10 cellular contexts compared by ENCODE assay signal in the genomic region with DNA sequence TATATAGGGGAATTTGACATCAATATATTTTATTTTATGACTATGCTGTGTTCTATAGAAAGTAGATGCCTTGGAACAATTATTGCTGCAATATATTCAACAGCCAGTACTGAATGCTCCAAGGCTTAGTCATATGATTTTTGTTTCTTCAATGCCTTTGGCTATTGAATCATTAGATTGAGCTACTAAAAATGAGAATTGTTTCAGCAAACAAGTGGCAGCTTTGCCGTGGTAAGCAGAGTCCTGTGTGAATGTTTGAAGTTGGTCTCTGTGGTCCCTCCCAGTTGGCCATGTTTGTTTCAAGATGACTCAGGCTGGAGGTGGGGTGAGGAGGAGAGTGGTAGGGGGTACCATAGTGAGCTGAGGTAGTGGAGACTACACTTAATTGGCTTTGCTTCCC.
DNase-seq lines count a peak whose midpoint lies in the region; FAIRE-seq and TF ChIP-seq lines count a peak whose summit lies in the region.
"Had no signal": no experiment of that assay in that cellular context is flagged by ENCODE, and none has a peak within 500 bp of the region (broad histone marks: within the 10 kb centered on the region; RNA-seq: fewer than 3 reads in every experiment).

No MANE protein-coding gene starts in this region.

- no peak overlapping the region for H3K4me3 Mint-ChIP-seq in Calu3 (ENCODE audit: low read depth, unreplicated experiment)

- H3K36me3 Mint-ChIP-seq in Calu3 (ENCODE audit: insufficient read depth, unreplicated experiment), result no peaks in the 10 kb centered on the region

- H3K27me3 Mint-ChIP-seq in Calu3 (ENCODE audit: unreplicated experiment), result no peaks in the 10 kb centered on the region

- peaks cover 13% of the 10 kb centered on the region for H3K9me3 ChIP-seq in MG63
- peaks cover 0 to 4% of the 10 kb centered on the region in 2 donors for H3K9me3 ChIP-seq in muscle layer of duodenum (ENCODE audit: control insufficient read depth in 1 of 2, low read length in 2 of 2)

- peaks cover 9% of the 10 kb centered on the region for H3K9me3 Mint-ChIP-seq in Calu3 (ENCODE audit: low read depth, unreplicated experiment)

- H3K27ac ChIP-seq in caudate nucleus (ENCODE audit: low read depth, low read length) (peak overlapping the region; percentile 53), muscle layer of duodenum (ENCODE audit: low read length) (peak overlapping the region; percentile 85)
- H3K27ac ChIP-seq: cardiac muscle cell had no signal

- H3K4me1 Mint-ChIP-seq in Calu3 (ENCODE audit: low read depth, unreplicated experiment), result peaks cover 25% of the 10 kb centered on the region

- H3K36me3 ChIP-seq in MG63 (peaks cover 30% of the 10 kb centered on the region), muscle layer of duodenum (ENCODE audit: control insufficient read depth in 1 of 2, insufficient read depth in 2 of 2, low read length in 2 of 2) (peaks cover 3 to 4% of the 10 kb centered on the region in 2 donors)
- H3K36me3 ChIP-seq: cardiac muscle cell had no signal

- CTCF ChIA-PET in Calu3 (lab: Charles Lee), result interaction anchor here (0.6 kb wide), 1 partner anchor 1226 kb away, joined by 4 read pairs; no protein-coding TSS in a partner anchor

- no peak for DNase-seq in Calu3
- peak; percentile 79 for DNase-seq in MG63
- DNase-seq in caudate nucleus (lab: John Stamatoyannopoulos, UW), result no peak
- no peak for DNase-seq in HT-29 (ENCODE audit: low spot score)
- no peak for DNase-seq in OCI-M2 (lab: John Stamatoyannopoulos, UW; ENCODE audit: unreplicated experiment)
- no peak for DNase-seq in urothelium cell line (ENCODE audit: low spot score)
- DNase-seq in NCI-H748 (lab: John Stamatoyannopoulos, UW; ENCODE audit: unreplicated experiment), result no peak

- peaks cover 7 to 15% of the 10 kb centered on the region in 2 donors for H3K4me1 ChIP-seq in muscle layer of duodenum (ENCODE audit: control insufficient read depth in 1 of 2, insufficient read depth in 2 of 2, low read length in 2 of 2)

- peak overlapping the region; percentile 13 for H3K27ac Mint-ChIP-seq in Calu3 (ENCODE audit: unreplicated experiment)

- BruUV-seq in Calu3 (replicated peaks; lab: Mats Ljungman, UMichigan), result no TSS peak

- H3K4me3 ChIP-seq in MG63 (no peak overlapping the region), muscle layer of duodenum (ENCODE audit: low read depth in 1 of 2, low read length in 2 of 2) (no peak overlapping the region)
- H3K4me3 ChIP-seq: cardiac muscle cell had no signal

- FAIRE-seq in urothelium cell line (lab: Jason Lieb, UNC), result no peak
- FAIRE-seq: H1 had no signal

- TF ChIP-seq CTCF in Calu3 (IDR thresholded peaks at IDR 0.05; ENCODE audit: unreplicated experiment), result no peak

- intact Hi-C loops in Calu3 (cut with micrococcal nuclease; ENCODE audit: unreplicated experiment), result no loop called here

- no peaks in the 10 kb centered on the region for H3K27me3 ChIP-seq in MG63
- H3K27me3 ChIP-seq in muscle layer of duodenum (ENCODE audit: low read depth, low read length), result no peaks in the 10 kb centered on the region
- H3K27me3 ChIP-seq: cardiac muscle cell had no signal
